ENCODE assay signal across 3 cellular contexts in the genomic region with DNA sequence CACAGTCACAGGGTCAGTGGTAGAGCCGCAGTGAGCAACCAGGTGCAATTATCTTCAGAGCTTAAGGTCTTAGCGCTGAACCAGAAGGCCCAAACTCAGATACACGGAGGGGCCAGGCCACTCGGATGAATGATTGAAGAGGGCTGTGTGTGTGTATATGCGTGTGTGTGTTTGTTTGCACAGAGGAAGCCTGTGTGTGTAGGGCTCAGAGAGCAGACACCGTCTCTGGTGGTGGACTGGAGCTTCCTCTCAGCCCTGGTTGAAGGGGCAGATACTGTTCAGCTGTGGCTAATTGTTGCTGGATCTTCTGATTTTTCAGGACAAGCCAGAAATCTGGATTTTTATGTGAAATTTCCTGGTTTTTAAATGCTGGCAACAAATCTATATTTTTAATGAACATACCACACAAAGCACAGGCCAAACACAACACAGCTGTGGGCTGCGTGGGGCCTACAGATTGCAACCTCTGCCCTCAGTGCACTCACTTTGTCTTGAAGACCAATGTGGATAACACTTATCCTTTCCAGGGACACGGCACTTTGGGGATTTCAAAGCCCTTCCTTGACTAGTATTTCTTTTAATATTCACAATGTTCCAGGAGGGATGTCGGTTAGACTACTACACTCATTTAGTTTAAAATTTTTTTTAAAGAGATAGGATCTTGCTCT.
TF ChIP-seq lines count a peak whose summit lies in the region.

No MANE protein-coding gene starts in this region.

TF ChIP-seq in GM23338, 12 proteins besides CTCF, POLR2A, EP300 and RAD21 (continues in another document):
- TF ChIP-seq EZH2 (IDR thresholded peaks at IDR 0.05; ENCODE audit: low read depth, unreplicated experiment) = no peak
- no peak for TF ChIP-seq CREB1 (CRISPR knock-in tag; IDR thresholded peaks at IDR 0.05; ENCODE audit: low read depth)
- no peak for TF ChIP-seq POLR2AphosphoS5 (IDR thresholded peaks at IDR 0.05; ENCODE audit: low read depth)
- TF ChIP-seq, protein P1, sequence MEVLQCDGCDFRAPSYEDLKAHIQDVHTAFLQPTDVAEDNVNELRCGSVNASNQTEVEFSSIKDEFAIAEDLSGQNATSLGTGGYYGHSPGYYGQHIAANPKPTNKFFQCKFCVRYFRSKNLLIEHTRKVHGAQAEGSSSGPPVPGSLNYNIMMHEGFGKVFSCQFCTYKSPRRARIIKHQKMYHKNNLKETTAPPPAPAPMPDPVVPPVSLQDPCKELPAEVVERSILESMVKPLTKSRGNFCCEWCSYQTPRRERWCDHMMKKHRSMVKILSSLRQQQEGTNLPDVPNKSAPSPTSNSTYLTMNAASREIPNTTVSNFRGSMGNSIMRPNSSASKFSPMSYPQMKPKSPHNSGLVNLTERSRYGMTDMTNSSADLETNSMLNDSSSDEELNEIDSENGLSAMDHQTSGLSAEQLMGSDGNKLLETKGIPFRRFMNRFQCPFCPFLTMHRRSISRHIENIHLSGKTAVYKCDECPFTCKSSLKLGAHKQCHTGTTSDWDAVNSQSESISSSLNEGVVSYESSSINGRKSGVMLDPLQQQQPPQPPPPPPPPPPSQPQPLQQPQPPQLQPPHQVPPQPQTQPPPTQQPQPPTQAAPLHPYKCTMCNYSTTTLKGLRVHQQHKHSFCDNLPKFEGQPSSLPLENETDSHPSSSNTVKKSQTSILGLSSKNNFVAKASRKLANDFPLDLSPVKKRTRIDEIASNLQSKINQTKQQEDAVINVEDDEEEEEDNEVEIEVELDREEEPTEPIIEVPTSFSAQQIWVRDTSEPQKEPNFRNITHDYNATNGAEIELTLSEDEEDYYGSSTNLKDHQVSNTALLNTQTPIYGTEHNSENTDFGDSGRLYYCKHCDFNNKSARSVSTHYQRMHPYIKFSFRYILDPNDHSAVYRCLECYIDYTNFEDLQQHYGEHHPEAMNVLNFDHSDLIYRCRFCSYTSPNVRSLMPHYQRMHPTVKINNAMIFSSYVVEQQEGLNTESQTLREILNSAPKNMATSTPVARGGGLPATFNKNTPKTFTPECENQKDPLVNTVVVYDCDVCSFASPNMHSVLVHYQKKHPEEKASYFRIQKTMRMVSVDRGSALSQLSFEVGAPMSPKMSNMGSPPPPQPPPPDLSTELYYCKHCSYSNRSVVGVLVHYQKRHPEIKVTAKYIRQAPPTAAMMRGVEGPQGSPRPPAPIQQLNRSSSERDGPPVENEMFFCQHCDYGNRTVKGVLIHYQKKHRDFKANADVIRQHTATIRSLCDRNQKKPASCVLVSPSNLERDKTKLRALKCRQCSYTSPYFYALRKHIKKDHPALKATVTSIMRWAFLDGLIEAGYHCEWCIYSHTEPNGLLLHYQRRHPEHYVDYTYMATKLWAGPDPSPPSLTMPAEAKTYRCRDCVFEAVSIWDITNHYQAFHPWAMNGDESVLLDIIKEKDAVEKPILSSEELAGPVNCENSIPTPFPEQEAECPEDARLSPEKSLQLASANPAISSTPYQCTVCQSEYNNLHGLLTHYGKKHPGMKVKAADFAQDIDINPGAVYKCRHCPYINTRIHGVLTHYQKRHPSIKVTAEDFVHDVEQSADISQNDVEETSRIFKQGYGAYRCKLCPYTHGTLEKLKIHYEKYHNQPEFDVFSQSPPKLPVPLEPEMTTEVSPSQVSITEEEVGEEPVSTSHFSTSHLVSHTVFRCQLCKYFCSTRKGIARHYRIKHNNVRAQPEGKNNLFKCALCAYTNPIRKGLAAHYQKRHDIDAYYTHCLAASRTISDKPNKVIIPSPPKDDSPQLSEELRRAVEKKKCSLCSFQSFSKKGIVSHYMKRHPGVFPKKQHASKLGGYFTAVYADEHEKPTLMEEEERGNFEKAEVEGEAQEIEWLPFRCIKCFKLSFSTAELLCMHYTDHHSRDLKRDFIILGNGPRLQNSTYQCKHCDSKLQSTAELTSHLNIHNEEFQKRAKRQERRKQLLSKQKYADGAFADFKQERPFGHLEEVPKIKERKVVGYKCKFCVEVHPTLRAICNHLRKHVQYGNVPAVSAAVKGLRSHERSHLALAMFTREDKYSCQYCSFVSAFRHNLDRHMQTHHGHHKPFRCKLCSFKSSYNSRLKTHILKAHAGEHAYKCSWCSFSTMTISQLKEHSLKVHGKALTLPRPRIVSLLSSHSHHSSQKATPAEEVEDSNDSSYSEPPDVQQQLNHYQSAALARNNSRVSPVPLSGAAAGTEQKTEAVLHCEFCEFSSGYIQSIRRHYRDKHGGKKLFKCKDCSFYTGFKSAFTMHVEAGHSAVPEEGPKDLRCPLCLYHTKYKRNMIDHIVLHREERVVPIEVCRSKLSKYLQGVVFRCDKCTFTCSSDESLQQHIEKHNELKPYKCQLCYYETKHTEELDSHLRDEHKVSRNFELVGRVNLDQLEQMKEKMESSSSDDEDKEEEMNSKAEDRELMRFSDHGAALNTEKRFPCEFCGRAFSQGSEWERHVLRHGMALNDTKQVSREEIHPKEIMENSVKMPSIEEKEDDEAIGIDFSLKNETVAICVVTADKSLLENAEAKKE (CRISPR knock-in tag; IDR thresholded peaks at IDR 0.05) = no peak
- TF ChIP-seq ZNF114 (CRISPR knock-in tag; IDR thresholded peaks at IDR 0.05) = no peak
- TF ChIP-seq JUNB (IDR thresholded peaks at IDR 0.05; ENCODE audit: unreplicated experiment) = no peak

TF ChIP-seq in K562, 482 proteins besides CTCF, POLR2A, EP300 and RAD21:
- TF ChIP-seq, protein P2, sequence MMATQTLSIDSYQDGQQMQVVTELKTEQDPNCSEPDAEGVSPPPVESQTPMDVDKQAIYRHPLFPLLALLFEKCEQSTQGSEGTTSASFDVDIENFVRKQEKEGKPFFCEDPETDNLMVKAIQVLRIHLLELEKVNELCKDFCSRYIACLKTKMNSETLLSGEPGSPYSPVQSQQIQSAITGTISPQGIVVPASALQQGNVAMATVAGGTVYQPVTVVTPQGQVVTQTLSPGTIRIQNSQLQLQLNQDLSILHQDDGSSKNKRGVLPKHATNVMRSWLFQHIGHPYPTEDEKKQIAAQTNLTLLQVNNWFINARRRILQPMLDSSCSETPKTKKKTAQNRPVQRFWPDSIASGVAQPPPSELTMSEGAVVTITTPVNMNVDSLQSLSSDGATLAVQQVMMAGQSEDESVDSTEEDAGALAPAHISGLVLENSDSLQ (IDR thresholded peaks at IDR 0.05) = peak; percentile 78
- TF ChIP-seq ADNP (tag; IDR thresholded peaks at IDR 0.05) (no peak), ZNF445 (CRISPR knock-in tag; IDR thresholded peaks at IDR 0.05; ENCODE audit: low read depth) (no peak)

TF ChIP-seq in WTC11, 78 proteins besides CTCF, POLR2A, EP300 and RAD21:
- TF ChIP-seq, protein P3, sequence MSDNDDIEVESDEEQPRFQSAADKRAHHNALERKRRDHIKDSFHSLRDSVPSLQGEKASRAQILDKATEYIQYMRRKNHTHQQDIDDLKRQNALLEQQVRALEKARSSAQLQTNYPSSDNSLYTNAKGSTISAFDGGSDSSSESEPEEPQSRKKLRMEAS (CRISPR knock-in tag; IDR thresholded peaks at IDR 0.05) = no peak
- TF ChIP-seq ATF1 (CRISPR knock-in tag; IDR thresholded peaks at IDR 0.05) (no peak), SOX15 (CRISPR knock-in tag; IDR thresholded peaks at IDR 0.05) (no peak), TCF7 (CRISPR knock-in tag; IDR thresholded peaks at IDR 0.05; ENCODE audit: low read depth) (no peak), NFE2L1 (CRISPR knock-in tag; IDR thresholded peaks at IDR 0.05) (no peak), ZNF416 (CRISPR knock-in tag; IDR thresholded peaks at IDR 0.05) (no peak), FOXP1 (CRISPR knock-in tag; IDR thresholded peaks at IDR 0.05; ENCODE audit: borderline replicate concordance) (no peak), CREB1 (CRISPR knock-in tag; IDR thresholded peaks at IDR 0.05) (no peak), TEAD4 (CRISPR knock-in tag; IDR thresholded peaks at IDR 0.05) (no peak)
- TF ChIP-seq, protein P4, sequence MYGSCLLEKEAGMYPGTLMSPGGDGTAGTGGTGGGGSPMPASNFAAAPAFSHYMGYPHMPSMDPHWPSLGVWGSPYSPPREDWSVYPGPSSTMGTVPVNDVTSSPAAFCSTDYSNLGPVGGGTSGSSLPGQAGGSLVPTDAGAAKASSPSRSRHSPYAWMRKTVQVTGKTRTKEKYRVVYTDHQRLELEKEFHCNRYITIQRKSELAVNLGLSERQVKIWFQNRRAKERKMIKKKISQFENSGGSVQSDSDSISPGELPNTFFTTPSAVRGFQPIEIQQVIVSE (CRISPR knock-in tag; IDR thresholded peaks at IDR 0.05; ENCODE audit: borderline replicate concordance) = no peak
- TF ChIP-seq, protein P5, sequence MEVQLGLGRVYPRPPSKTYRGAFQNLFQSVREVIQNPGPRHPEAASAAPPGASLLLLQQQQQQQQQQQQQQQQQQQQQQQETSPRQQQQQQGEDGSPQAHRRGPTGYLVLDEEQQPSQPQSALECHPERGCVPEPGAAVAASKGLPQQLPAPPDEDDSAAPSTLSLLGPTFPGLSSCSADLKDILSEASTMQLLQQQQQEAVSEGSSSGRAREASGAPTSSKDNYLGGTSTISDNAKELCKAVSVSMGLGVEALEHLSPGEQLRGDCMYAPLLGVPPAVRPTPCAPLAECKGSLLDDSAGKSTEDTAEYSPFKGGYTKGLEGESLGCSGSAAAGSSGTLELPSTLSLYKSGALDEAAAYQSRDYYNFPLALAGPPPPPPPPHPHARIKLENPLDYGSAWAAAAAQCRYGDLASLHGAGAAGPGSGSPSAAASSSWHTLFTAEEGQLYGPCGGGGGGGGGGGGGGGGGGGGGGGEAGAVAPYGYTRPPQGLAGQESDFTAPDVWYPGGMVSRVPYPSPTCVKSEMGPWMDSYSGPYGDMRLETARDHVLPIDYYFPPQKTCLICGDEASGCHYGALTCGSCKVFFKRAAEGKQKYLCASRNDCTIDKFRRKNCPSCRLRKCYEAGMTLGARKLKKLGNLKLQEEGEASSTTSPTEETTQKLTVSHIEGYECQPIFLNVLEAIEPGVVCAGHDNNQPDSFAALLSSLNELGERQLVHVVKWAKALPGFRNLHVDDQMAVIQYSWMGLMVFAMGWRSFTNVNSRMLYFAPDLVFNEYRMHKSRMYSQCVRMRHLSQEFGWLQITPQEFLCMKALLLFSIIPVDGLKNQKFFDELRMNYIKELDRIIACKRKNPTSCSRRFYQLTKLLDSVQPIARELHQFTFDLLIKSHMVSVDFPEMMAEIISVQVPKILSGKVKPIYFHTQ (CRISPR knock-in tag; IDR thresholded peaks at IDR 0.05) = no peak
- TF ChIP-seq, protein P6, sequence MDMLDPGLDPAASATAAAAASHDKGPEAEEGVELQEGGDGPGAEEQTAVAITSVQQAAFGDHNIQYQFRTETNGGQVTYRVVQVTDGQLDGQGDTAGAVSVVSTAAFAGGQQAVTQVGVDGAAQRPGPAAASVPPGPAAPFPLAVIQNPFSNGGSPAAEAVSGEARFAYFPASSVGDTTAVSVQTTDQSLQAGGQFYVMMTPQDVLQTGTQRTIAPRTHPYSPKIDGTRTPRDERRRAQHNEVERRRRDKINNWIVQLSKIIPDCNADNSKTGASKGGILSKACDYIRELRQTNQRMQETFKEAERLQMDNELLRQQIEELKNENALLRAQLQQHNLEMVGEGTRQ (CRISPR knock-in tag; IDR thresholded peaks at IDR 0.05) = no peak
- TF ChIP-seq, protein P7, sequence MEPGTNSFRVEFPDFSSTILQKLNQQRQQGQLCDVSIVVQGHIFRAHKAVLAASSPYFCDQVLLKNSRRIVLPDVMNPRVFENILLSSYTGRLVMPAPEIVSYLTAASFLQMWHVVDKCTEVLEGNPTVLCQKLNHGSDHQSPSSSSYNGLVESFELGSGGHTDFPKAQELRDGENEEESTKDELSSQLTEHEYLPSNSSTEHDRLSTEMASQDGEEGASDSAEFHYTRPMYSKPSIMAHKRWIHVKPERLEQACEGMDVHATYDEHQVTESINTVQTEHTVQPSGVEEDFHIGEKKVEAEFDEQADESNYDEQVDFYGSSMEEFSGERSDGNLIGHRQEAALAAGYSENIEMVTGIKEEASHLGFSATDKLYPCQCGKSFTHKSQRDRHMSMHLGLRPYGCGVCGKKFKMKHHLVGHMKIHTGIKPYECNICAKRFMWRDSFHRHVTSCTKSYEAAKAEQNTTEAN (CRISPR knock-in tag; IDR thresholded peaks at IDR 0.05) = no peak
- TF ChIP-seq, protein P8, sequence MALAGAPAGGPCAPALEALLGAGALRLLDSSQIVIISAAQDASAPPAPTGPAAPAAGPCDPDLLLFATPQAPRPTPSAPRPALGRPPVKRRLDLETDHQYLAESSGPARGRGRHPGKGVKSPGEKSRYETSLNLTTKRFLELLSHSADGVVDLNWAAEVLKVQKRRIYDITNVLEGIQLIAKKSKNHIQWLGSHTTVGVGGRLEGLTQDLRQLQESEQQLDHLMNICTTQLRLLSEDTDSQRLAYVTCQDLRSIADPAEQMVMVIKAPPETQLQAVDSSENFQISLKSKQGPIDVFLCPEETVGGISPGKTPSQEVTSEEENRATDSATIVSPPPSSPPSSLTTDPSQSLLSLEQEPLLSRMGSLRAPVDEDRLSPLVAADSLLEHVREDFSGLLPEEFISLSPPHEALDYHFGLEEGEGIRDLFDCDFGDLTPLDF (CRISPR knock-in tag; IDR thresholded peaks at IDR 0.05) = no peak
